Comparison of ENCODE assay signal across 25 cellular contexts in the genomic region with DNA sequence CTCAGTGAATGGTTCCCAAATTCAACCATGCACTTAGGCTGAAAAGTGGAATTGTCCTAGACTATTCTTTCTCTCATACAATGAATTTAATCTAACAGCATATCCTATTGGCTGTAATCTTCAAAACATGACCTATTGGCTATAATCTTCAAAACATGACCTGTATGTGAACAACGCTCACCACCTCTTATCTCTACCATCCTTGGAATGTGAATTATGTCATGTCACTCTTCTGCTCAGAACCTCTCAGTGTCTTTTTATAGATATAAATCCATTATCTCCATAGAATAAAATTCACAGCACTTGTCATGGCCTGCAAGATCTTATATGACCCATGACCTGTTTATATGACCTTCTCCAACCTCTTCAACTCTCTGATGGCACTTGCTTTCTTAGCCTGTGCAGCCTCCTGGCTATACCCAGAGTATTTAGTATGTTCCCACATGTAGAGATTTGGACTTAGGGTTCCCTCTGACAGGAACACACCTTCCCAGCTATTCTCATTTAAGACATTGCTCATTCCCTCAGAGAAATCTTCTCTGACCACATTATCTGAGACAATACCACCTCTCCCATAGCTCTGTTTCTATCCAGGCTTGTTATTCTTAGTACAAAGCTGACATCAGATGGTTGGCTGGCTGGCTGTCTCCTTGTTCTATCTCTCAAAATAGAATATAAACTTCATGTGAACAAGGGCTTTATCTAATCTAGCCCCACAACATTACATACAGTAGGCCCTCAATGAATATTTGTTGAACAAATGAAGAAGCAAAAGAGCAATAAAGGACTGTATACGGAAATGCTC.
A peak's percentile ranks its signal among the peaks of the same experiment; 100 is the strongest.
DNase-seq lines count a peak whose midpoint lies in the region; ATAC-seq, FAIRE-seq and TF ChIP-seq lines count a peak whose summit lies in the region.
"Had no signal": no experiment of that assay in that cellular context is flagged by ENCODE, and none has a peak within 500 bp of the region (broad histone marks: within the 10 kb centered on the region; RNA-seq: fewer than 3 reads in every experiment).

No MANE protein-coding gene starts in this region.

- H3K79me1 ChIP-seq in IMR-90 (ENCODE audit: low read depth in 1 of 2, low read length in 2 of 2), result no peaks in the 10 kb centered on the region

- no peaks in the 10 kb centered on the region for H3K27me3 ChIP-seq in IMR-90 (ENCODE audit: control insufficient read depth, insufficient read depth, low read length)
- no peaks in the 10 kb centered on the region for H3K27me3 ChIP-seq in keratinocyte (ENCODE audit: control insufficient read depth, extremely low read depth, insufficient read depth, low read length)
- H3K27me3 ChIP-seq: body of pancreas, neutrophil had no signal

- H3K9me1 ChIP-seq in IMR-90 (ENCODE audit: insufficient read depth, low read length), result no peaks in the 10 kb centered on the region
- H3K9me1 ChIP-seq in keratinocyte (ENCODE audit: control insufficient read depth, extremely low read depth, insufficient read depth, low read length), result no peaks in the 10 kb centered on the region

- peak; percentile 9 for FAIRE-seq in keratinocyte (lab: Jason Lieb, UNC)
- FAIRE-seq: A204.1, colon had no signal

- H2BK5ac ChIP-seq in IMR-90 (ENCODE audit: low read depth, low read length, poor library complexity, severe bottlenecking), result peak overlapping the region; percentile 53

- H3K79me2 ChIP-seq in keratinocyte (ENCODE audit: control insufficient read depth, insufficient read depth, low read length), result no peaks in the 10 kb centered on the region

- H4K8ac ChIP-seq in IMR-90 (ENCODE audit: low read depth in 2 of 2, low read length in 2 of 2), result no peak overlapping the region

- H3K4me1 ChIP-seq in IMR-90 (ENCODE audit: control insufficient read depth, insufficient read depth, low read length) (peaks cover 2% of the 10 kb centered on the region; the same call in 1 of the 2 replicates), keratinocyte (ENCODE audit: control insufficient read depth, extremely low read depth, insufficient read depth, low read length) (peaks cover 9% of the 10 kb centered on the region)
- H3K4me1 ChIP-seq: body of pancreas, HAP-1 had no signal

- ATAC-seq in IMR-90 (ENCODE audit: low read depth) (no peak), GM19328 (IDR thresholded peaks at IDR 0.05; ENCODE audit: unreplicated experiment) (no peak), GM21447 (IDR thresholded peaks at IDR 0.05; ENCODE audit: unreplicated experiment) (no peak), HG02571 (IDR thresholded peaks at IDR 0.05; ENCODE audit: unreplicated experiment) (no peak)
- ATAC-seq: activated naive CD8-positive, alpha-beta T cell treated with anti-CD3 and anti-CD28 coated beads, Interleukin-2, amount 50 U/mL, for 24 hours; body of pancreas; left lobe of liver had no signal

- in situ Hi-C loops in IMR-90 (cut with MboI; ENCODE audit: low sequenced_read_pairs), result no loop called here

- dilution Hi-C loops in IMR-90 (cut with HindIII; ENCODE audit: low sequenced_read_pairs, unreplicated experiment) (no loop called here), keratinocyte (cut with MboI; ENCODE audit: extremely low pct_ligation_motif_present, low sequenced_read_pairs) (no loop called here)

- peak overlapping the region; percentile 3; the same call in 1 of the 2 replicates for H3K27ac ChIP-seq in 22Rv1
- H3K27ac ChIP-seq in IMR-90 (ENCODE audit: insufficient read depth, low read length), result no peak overlapping the region
- no peak overlapping the region for H3K27ac ChIP-seq in keratinocyte (ENCODE audit: control insufficient read depth, insufficient read depth, low read length)
- H3K27ac ChIP-seq: body of pancreas, neutrophil had no signal

- no CpG with 5 or more reads among the region's 2 CpGs for WGBS in IMR-90 (ENCODE audit: extremely low coverage in 2 of 2, insufficient read length in 1 of 2), 2 experiments

- no peak overlapping the region for H2AK9ac ChIP-seq in IMR-90 (replicated peaks; ENCODE audit: low read depth, low read length, poor library complexity)

- no peak for TF ChIP-seq POLR2A in IMR-90 (IDR thresholded peaks at IDR 0.05; ENCODE audit: low read depth, low read length)

- no peak overlapping the region for H3K23ac ChIP-seq in IMR-90 (ENCODE audit: low read depth, low read length)

- no peak overlapping the region for H3K4ac ChIP-seq in IMR-90 (ENCODE audit: low read depth, low read length)

- no peaks in the 10 kb centered on the region for H4K20me1 ChIP-seq in IMR-90 (ENCODE audit: insufficient read depth, low read length)
- H4K20me1 ChIP-seq in keratinocyte (ENCODE audit: control insufficient read depth, extremely low read depth, insufficient read depth, low read length), result no peaks in the 10 kb centered on the region

- H3K4me2 ChIP-seq in IMR-90 (ENCODE audit: low read depth, low read length) (no peak overlapping the region), keratinocyte (ENCODE audit: control insufficient read depth, extremely low read depth, insufficient read depth, low read depth, low read length) (no peak overlapping the region)
- H3K4me2 ChIP-seq: SK-N-SH had no signal

- POLR2A ChIA-PET in IMR-90 (lab: Charles Lee; ENCODE audit: unreplicated experiment), result no interaction called here

- H2AFZ ChIP-seq in IMR-90 (replicated peaks; ENCODE audit: low read length, poor library complexity) (no peak overlapping the region), keratinocyte (ENCODE audit: control insufficient read depth, low read length) (no peak overlapping the region)

- H3K9ac ChIP-seq in IMR-90 (ENCODE audit: low read depth, low read length), result no peak overlapping the region
- no peak overlapping the region for H3K9ac ChIP-seq in keratinocyte (ENCODE audit: control insufficient read depth, extremely low read depth, insufficient read depth, low read length)
- H3K9ac ChIP-seq: SK-N-SH had no signal

- TF ChIP-seq CTCF in 22Rv1 (IDR thresholded peaks at IDR 0.05), result no peak
- TF ChIP-seq CTCF in IMR-90 (conservative IDR thresholded peaks at IDR 0.05; ENCODE audit: low read depth, low read length), result no peak
- TF ChIP-seq CTCF in fibroblast of the aortic adventitia (IDR thresholded peaks at IDR 0.05; ENCODE audit: insufficient read depth, low read length), result no peak
- no peak for TF ChIP-seq CTCF in keratinocyte (optimal IDR thresholded peaks at IDR 0.05 in 1 of 3, IDR thresholded peaks at IDR 0.05 in 1 of 3, conservative IDR thresholded peaks at IDR 0.05 in 1 of 3; ENCODE audit: extremely low read depth in 1 of 3, insufficient read depth in 2 of 3, low read length in 3 of 3)

- H4K91ac ChIP-seq in IMR-90 (ENCODE audit: insufficient read depth, low read depth, low read length), result peak overlapping the region; percentile 17; the same call in 1 of the 2 replicates

- no TSS peak for BruUV-seq in IMR-90 (replicated peaks; lab: Mats Ljungman, UMichigan)

- peak overlapping the region; percentile 64; the same call in 1 of the 2 replicates for H3K18ac ChIP-seq in IMR-90 (ENCODE audit: low read depth, low read length)

- intact Hi-C loops in IMR-90 (cut with micrococcal nuclease), result no loop called here

- no peaks in the 10 kb centered on the region for H3K36me3 ChIP-seq in IMR-90 (ENCODE audit: control insufficient read depth, insufficient read depth, low read length)
- H3K36me3 ChIP-seq in keratinocyte (ENCODE audit: control insufficient read depth in 2 of 2, extremely low read depth in 1 of 2, insufficient read depth in 2 of 2, low read length in 2 of 2), result no peaks in the 10 kb centered on the region
- H3K36me3 ChIP-seq: HAP-1, neutrophil had no signal

- 0 out of 2 replicates have a peak overlapping the region, but pooled peaks have one; percentile 3 for H2BK20ac ChIP-seq in IMR-90 (ENCODE audit: low read depth, low read length)

- H2AK5ac ChIP-seq in IMR-90 (ENCODE audit: low read depth, low read length), result no peak overlapping the region

- no peak overlapping the region for H2BK120ac ChIP-seq in IMR-90 (ENCODE audit: low read depth, low read length)

- no peak overlapping the region for H3K56ac ChIP-seq in IMR-90 (ENCODE audit: extremely low read depth, insufficient read depth, low read length)

- no peak for TF ChIP-seq RAD21 in IMR-90 (IDR thresholded peaks at IDR 0.05; ENCODE audit: low read length)

- no peak overlapping the region for H2BK15ac ChIP-seq in IMR-90 (ENCODE audit: low read depth, low read length)

- no peak overlapping the region for H3K14ac ChIP-seq in IMR-90 (replicated peaks; ENCODE audit: low read depth, low read length)

- no peak overlapping the region for H3K4me3 ChIP-seq in IMR-90 (ENCODE audit: insufficient read depth, low read depth, low read length)
- no peak overlapping the region for H3K4me3 ChIP-seq in fibroblast of the aortic adventitia (ENCODE audit: low read depth, low read length)
- H3K4me3 ChIP-seq in keratinocyte (ENCODE audit: control insufficient read depth in 2 of 3, extremely low read depth in 1 of 3, insufficient read depth in 2 of 3, low read depth in 1 of 3, low read length in 3 of 3), result no peak overlapping the region
- H3K4me3 ChIP-seq: body of pancreas, HAP-1 had no signal

- DNase-seq in IMR-90, result peak; percentile 23
- DNase-seq in fibroblast of the aortic adventitia (ENCODE audit: low read depth), result peak; percentile 22
- no peak for DNase-seq in keratinocyte (ENCODE audit: low read depth, low spot score)
- no peak for DNase-seq in activated naive CD4-positive, alpha-beta T cell (lab: John Stamatoyannopoulos, UW)
- DNase-seq: activated gamma-delta T cell treated with Interleukin-2 at 50 U/mL for 16 hours; activated naive CD8-positive, alpha-beta T cell treated with anti-CD3 and anti-CD28 coated beads, Interleukin-2, amount 50 U/mL, for 24 hours; activated T-cell treated with anti-CD3 and anti-CD28 coated beads, Interleukin-2, amount 50 U/mL, for 24 hours; body of pancreas; CD8-positive, alpha-beta memory T cell; DMS 273 treated with DMSO at 0.1 percent for 48 hours; effector CD8-positive, alpha-beta T cell; MM.1S; naive B cell; NCI-H1417; NCI-H774; SK-N-SH had no signal

- H4K5ac ChIP-seq in IMR-90 (ENCODE audit: low read depth, low read length), result peak overlapping the region; percentile 35; the same call in 1 of the 2 replicates

- no peaks in the 10 kb centered on the region for H3K9me3 ChIP-seq in IMR-90 (ENCODE audit: control insufficient read depth, insufficient read depth, low read length)
- no peaks in the 10 kb centered on the region for H3K9me3 ChIP-seq in keratinocyte (ENCODE audit: control insufficient read depth, low read depth, low read length)
- H3K9me3 ChIP-seq: body of pancreas, HAP-1, neutrophil had no signal

- CTCF ChIA-PET in IMR-90 (lab: Yijun Ruan, JAX), result no interaction called here

TF ChIP-seq in IMR-90, 13 proteins besides CTCF, POLR2A, EP300 and RAD21 (continues in another document):
- no peak for TF ChIP-seq BHLHE40 (IDR thresholded peaks at IDR 0.05; ENCODE audit: low read depth, low read length)
- no peak for TF ChIP-seq MAFK (IDR thresholded peaks at IDR 0.05; ENCODE audit: low read depth, low read length)
- TF ChIP-seq CHD1 (IDR thresholded peaks at IDR 0.05; ENCODE audit: low read depth, low read length), result no peak
- no peak for TF ChIP-seq CEBPB (IDR thresholded peaks at IDR 0.05; ENCODE audit: low read depth, low read length)

Comparison
In these comparisons a context has a peak if more than half of its experiments do, and no peak if none do; other contexts are left out.
1. DNase-seq: peak in IMR-90 (single experiment) and fibroblast of the aortic adventitia (single experiment); none in keratinocyte (single experiment) and activated naive CD4-positive, alpha-beta T cell (0 of 4).